In the genomic region with DNA sequence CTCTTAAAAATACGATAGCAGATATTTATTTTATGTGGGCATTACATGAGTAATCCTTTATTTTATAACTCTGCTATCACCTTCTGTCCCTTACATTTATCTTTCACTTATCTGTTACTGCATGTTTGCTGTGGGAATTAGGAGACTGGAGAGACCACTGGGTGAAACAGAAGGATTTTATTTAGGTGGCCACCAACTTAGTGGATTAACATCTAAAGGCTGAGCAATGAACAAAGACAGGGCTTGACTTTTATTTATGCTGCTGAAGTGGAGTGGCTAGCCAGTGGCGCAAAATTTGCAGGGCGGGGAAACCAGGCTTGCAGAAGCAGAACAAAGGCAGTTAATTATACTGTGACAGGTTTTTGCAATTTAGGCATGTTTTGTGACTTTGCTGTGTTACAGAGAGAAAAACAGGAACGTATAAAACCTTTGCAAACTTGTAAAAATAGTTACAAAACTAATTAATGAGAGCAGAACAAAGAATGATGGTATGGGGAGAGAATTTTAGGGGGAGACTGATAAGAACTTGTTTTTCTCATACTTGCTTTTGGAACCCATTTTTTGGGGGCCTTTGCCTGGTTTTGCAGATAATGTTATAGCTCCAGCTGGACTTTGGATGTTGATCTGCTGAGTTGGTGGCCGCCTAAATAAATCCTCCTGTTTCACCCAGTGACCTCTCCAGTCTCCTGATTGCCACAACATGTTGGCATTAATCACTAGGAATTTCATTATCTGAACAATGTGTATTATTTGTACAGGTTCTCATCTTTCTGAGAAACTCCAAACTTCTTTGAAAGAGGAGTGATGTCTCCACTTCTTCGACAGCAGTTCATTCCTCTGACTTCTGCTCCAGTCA, we compare ENCODE assay signal across 15 cellular contexts. TPM values are rescaled to one million over a fixed set of nuclear protein-coding genes. Genes with fewer than 3 reads are reported as not detected.
DNase-seq lines count a peak whose midpoint lies in the region; ATAC-seq and TF ChIP-seq lines count a peak whose summit lies in the region.
"Had no signal": no experiment of that assay in that cellular context is flagged by ENCODE, and none has a peak within 500 bp of the region (broad histone marks: within the 10 kb centered on the region; RNA-seq: fewer than 3 reads in every experiment).

No MANE protein-coding gene starts in this region.

- peaks cover 0 to 3% of the 10 kb centered on the region in 2 donors for H3K4me1 ChIP-seq in naive thymus-derived CD4-positive, alpha-beta T cell (ENCODE audit: control insufficient read depth in 2 of 2, insufficient read depth in 2 of 2, low read length in 2 of 2)
- H3K4me1 ChIP-seq: uterus had no signal

- CTCF ChIA-PET in naive thymus-derived CD4-positive, alpha-beta T cell (lab: Charles Lee): no interaction called here

- no peaks in the 10 kb centered on the region for H3K27me3 ChIP-seq in naive thymus-derived CD4-positive, alpha-beta T cell (ENCODE audit: control insufficient read depth in 2 of 2, insufficient read depth in 2 of 2, low read length in 2 of 2)
- H3K27me3 ChIP-seq: uterus had no signal

- H3K36me3 ChIP-seq in naive thymus-derived CD4-positive, alpha-beta T cell (ENCODE audit: control insufficient read depth in 2 of 3, insufficient read depth in 3 of 3, low read length in 3 of 3): peaks cover 16 to 66% (median 18%) of the 10 kb centered on the region in 3 experiments
- H3K36me3 ChIP-seq: uterus had no signal

- ATAC-seq in central memory CD8-positive, alpha-beta T cell (replicated peaks; ENCODE audit: extremely low read depth, poor library complexity, severe bottlenecking): no peak
- ATAC-seq in naive thymus-derived CD4-positive, alpha-beta T cell: no peak
- ATAC-seq in HG03196 (IDR thresholded peaks at IDR 0.05; ENCODE audit: unreplicated experiment): no peak
- ATAC-seq: naive thymus-derived CD8-positive, alpha-beta T cell; stimulated activated naive CD8-positive, alpha-beta T cell treated with anti-CD3 and anti-CD28 coated beads, Interleukin-15, Interleukin-2, amounts not matched to agents 100 U/mL and 50 U/mL, for 24 hours had no signal

- POLR2A ChIA-PET in naive thymus-derived CD4-positive, alpha-beta T cell (lab: Charles Lee): no interaction called here

- peaks cover 29% of the 10 kb centered on the region for H3K36me3 Mint-ChIP-seq in central memory CD8-positive, alpha-beta T cell (ENCODE audit: insufficient read depth)
- peaks cover 32 to 86% (median 71%) of the 10 kb centered on the region in 5 donors for H3K36me3 Mint-ChIP-seq in naive thymus-derived CD4-positive, alpha-beta T cell
- peaks cover 62% of the 10 kb centered on the region for H3K36me3 Mint-ChIP-seq in endothelial cell (ENCODE audit: low read depth, unreplicated experiment)

- H3K9me3 Mint-ChIP-seq in central memory CD8-positive, alpha-beta T cell: peaks cover 14% of the 10 kb centered on the region
- peaks cover 6 to 78% (median 29%) of the 10 kb centered on the region in 11 donors for H3K9me3 Mint-ChIP-seq in naive thymus-derived CD4-positive, alpha-beta T cell
- H3K9me3 Mint-ChIP-seq in endothelial cell (ENCODE audit: unreplicated experiment): peaks cover 10% of the 10 kb centered on the region

- H3K27me3 Mint-ChIP-seq in central memory CD8-positive, alpha-beta T cell: no peaks in the 10 kb centered on the region
- H3K27me3 Mint-ChIP-seq in naive thymus-derived CD4-positive, alpha-beta T cell: no peaks in the 10 kb centered on the region
- peaks cover 2% of the 10 kb centered on the region for H3K27me3 Mint-ChIP-seq in endothelial cell (ENCODE audit: unreplicated experiment)
- H3K27me3 Mint-ChIP-seq: naive thymus-derived CD8-positive, alpha-beta T cell had no signal

- H3K9me3 ChIP-seq in naive thymus-derived CD4-positive, alpha-beta T cell (ENCODE audit: control insufficient read depth in 2 of 3, low read length in 3 of 3): peaks cover 5 to 41% (median 27%) of the 10 kb centered on the region in 3 experiments

- H3K4me3 Mint-ChIP-seq in central memory CD8-positive, alpha-beta T cell: no peak overlapping the region
- H3K4me3 Mint-ChIP-seq in naive thymus-derived CD4-positive, alpha-beta T cell: peak overlapping the region in 5 of 10 donors; percentile 11 to 54 (median 30)
- H3K4me3 Mint-ChIP-seq in endothelial cell (ENCODE audit: unreplicated experiment): no peak overlapping the region

- no peak overlapping the region for H3K4me3 ChIP-seq in naive thymus-derived CD4-positive, alpha-beta T cell (ENCODE audit: low read length)
- H3K4me3 ChIP-seq: uterus had no signal

- H3K27ac Mint-ChIP-seq in central memory CD8-positive, alpha-beta T cell (ENCODE audit: low read depth): peak overlapping the region; percentile 4
- H3K27ac Mint-ChIP-seq in naive thymus-derived CD4-positive, alpha-beta T cell: peak overlapping the region in 5 of 9 donors; percentile 22 to 88 (median 46)
- no peak overlapping the region for H3K27ac Mint-ChIP-seq in endothelial cell (ENCODE audit: unreplicated experiment)

- DNase-seq in SIG-M5 treated with dmso at 0.1 percent for 504 hours (lab: John Stamatoyannopoulos, UW; ENCODE audit: unreplicated experiment) (peak; percentile 16), SIG-M5 (lab: John Stamatoyannopoulos, UW) (no peak), M059J (ENCODE audit: low read depth) (peak; percentile 13), NK-92 (lab: John Stamatoyannopoulos, UW; ENCODE audit: unreplicated experiment) (no peak), endothelial cell (ENCODE audit: low spot score) (no peak)
- DNase-seq in central memory CD8-positive, alpha-beta T cell (ENCODE audit: low spot score in 2 of 2): no peak
- peak in 3 of 9 donors; percentile 7 to 23 (median 10) for DNase-seq in naive thymus-derived CD4-positive, alpha-beta T cell
- DNase-seq: activated T-cell treated with anti-CD3 and anti-CD28 coated beads for 4 hours; EL; kidney; NCI-H748 treated with DMSO at 0.1 percent for 48 hours; stimulated activated naive CD8-positive, alpha-beta T cell treated with anti-CD3 and anti-CD28 coated beads, Interleukin-15, Interleukin-2, amounts not matched to agents 100 U/mL and 50 U/mL, for 24 hours; uterus had no signal

- peaks cover 17% of the 10 kb centered on the region for H3K4me1 Mint-ChIP-seq in central memory CD8-positive, alpha-beta T cell
- peaks cover 0 to 29% (median 21%) of the 10 kb centered on the region in 7 donors for H3K4me1 Mint-ChIP-seq in naive thymus-derived CD4-positive, alpha-beta T cell
- H3K4me1 Mint-ChIP-seq in endothelial cell (ENCODE audit: unreplicated experiment): no peaks in the 10 kb centered on the region

- intact Hi-C loops in naive thymus-derived CD4-positive, alpha-beta T cell (cut with micrococcal nuclease): loop anchor here in 1 of 2 donors (2.0 kb wide), 1 partner anchor 17 kb away; no protein-coding TSS in a partner anchor

- TF ChIP-seq CTCF in endothelial cell (IDR thresholded peaks at IDR 0.05; ENCODE audit: unreplicated experiment): no peak

- no peak overlapping the region for H3K27ac ChIP-seq in naive thymus-derived CD4-positive, alpha-beta T cell (ENCODE audit: low read depth, low read length)
- H3K27ac ChIP-seq: uterus had no signal

RNA-seq across cellular contexts. Expression of a gene that starts 18.0 kb away (rescaled TPM):
- 15.1 and 35.6 TPM in 2 replicates for total RNA-seq in M059J (2014; rRNA removed; shearing (Covaris generic))
- total RNA-seq in naive thymus-derived CD4-positive, alpha-beta T cell: 100 to 1,000 TPM in 4 of 5 experiments, 10 to 100 TPM in 1; 25.3 to 161 (median 129) TPM
- polyA plus RNA-seq in naive thymus-derived CD4-positive, alpha-beta T cell: 10 to 100 TPM; 57.8 to 59.6 TPM
- total RNA-seq in endothelial cell (ENCODE audit: unreplicated experiment): 50.9 TPM

RNA-seq across cellular contexts. Expression of a gene that starts 44.2 kb away (rescaled TPM):
- 28.9 and 41.4 TPM in 2 replicates for total RNA-seq in M059J (2014; rRNA removed; shearing (Covaris generic))
- 10 to 100 TPM; 20.6 to 61.4 (median 21.9) TPM for total RNA-seq in naive thymus-derived CD4-positive, alpha-beta T cell
- polyA plus RNA-seq in naive thymus-derived CD4-positive, alpha-beta T cell: 1 to 10 TPM; 5.5 to 7.7 TPM
- 65.1 TPM for total RNA-seq in endothelial cell (ENCODE audit: unreplicated experiment)

Comparison
In these comparisons a context has a peak if more than half of its experiments do, and no peak if none do; other contexts are left out.
1. DNase-seq: peak in SIG-M5 treated with dmso at 0.1 percent for 504 hours (single experiment) and M059J (single experiment); none in SIG-M5 (single experiment), central memory CD8-positive, alpha-beta T cell (0 of 2), NK-92 (single experiment) and endothelial cell (single experiment).